Comparison of ENCODE assay signal across 1 cellular context in the genomic region with DNA sequence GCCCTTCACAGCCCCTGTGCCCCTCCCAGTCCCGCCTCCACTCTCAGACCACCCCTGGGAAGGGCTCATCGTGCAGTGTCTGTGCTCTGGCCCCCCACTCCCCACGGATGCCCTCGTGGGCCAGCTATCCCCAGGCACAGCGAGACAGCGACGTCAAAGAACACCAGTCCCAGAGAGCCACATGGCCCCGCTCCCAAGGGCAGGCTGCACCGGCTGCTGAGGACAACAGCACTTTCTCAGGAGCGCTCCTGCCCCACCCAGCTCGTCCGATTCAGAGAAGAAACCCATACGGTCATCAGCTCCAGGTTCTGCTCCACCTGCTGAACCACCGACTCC.
TF ChIP-seq lines count a peak whose summit lies in the region.

No MANE protein-coding gene starts in this region.

TF ChIP-seq in HepG2, 621 proteins besides CTCF, POLR2A, EP300 and RAD21:
- TF ChIP-seq AGO2 (optimal IDR thresholded peaks at IDR 0.05; ENCODE audit: low read depth, low read length) (peak; percentile 26), ZSCAN5A (CRISPR knock-in tag; IDR thresholded peaks at IDR 0.05; ENCODE audit: borderline replicate concordance) (no peak)
